Comparison of ENCODE assay signal across 2 cellular contexts in genomic region chr11:86816251-86816726, GRCh38.
A peak's percentile ranks its signal among the peaks of the same experiment; 100 is the strongest.
TF ChIP-seq lines count a peak whose summit lies in the region.

No MANE protein-coding gene starts in this region.

TF ChIP-seq in liver, 16 proteins besides CTCF, POLR2A, EP300 and RAD21 (continued from another document):
- TF ChIP-seq ATF3 (IDR thresholded peaks at IDR 0.05) (no peak), YY1 (IDR thresholded peaks at IDR 0.05) (no peak), NR2F2 (IDR thresholded peaks at IDR 0.05) (no peak), RXRA (IDR thresholded peaks at IDR 0.05) (peak in 1 of 2 donors; percentile 24), REST (IDR thresholded peaks at IDR 0.05) (no peak), TAF1 (conservative IDR thresholded peaks at IDR 0.05) (no peak), FOXA1 (IDR thresholded peaks at IDR 0.05) (no peak), MAX (IDR thresholded peaks at IDR 0.05) (no peak), JUND (IDR thresholded peaks at IDR 0.05) (peak; percentile 50 to 55), HNF4G (IDR thresholded peaks at IDR 0.05) (no peak), ZBTB33 (IDR thresholded peaks at IDR 0.05) (no peak), SP1 (IDR thresholded peaks at IDR 0.05) (no peak), GABPA (IDR thresholded peaks at IDR 0.05 in 1 of 2, conservative IDR thresholded peaks at IDR 0.05 in 1 of 2) (no peak)

TF ChIP-seq in HepG2, 621 proteins besides CTCF, POLR2A, EP300 and RAD21 (continued from another document):
- TF ChIP-seq AKNA (CRISPR knock-in tag; IDR thresholded peaks at IDR 0.05; ENCODE audit: borderline replicate concordance) = no peak
- TF ChIP-seq ZNF781 (CRISPR knock-in tag; IDR thresholded peaks at IDR 0.05; ENCODE audit: borderline replicate concordance, not compliant biosample characterization) = no peak
- no peak for TF ChIP-seq RAD51 (IDR thresholded peaks at IDR 0.05; ENCODE audit: borderline replicate concordance)
- no peak for TF ChIP-seq HMG20B (CRISPR knock-in tag; conservative IDR thresholded peaks at IDR 0.05)
- no peak for TF ChIP-seq NR2F1 (CRISPR knock-in tag; IDR thresholded peaks at IDR 0.05)
- no peak for TF ChIP-seq STAT6 (CRISPR knock-in tag; IDR thresholded peaks at IDR 0.05; ENCODE audit: borderline replicate concordance)
- TF ChIP-seq FUBP1 (CRISPR knock-in tag; IDR thresholded peaks at IDR 0.05; ENCODE audit: borderline replicate concordance) = no peak
- TF ChIP-seq ARID3A (IDR thresholded peaks at IDR 0.05; ENCODE audit: low read depth, low read length) = no peak
- no peak for TF ChIP-seq ZNF816 (CRISPR knock-in tag; IDR thresholded peaks at IDR 0.05; ENCODE audit: borderline replicate concordance)
- TF ChIP-seq NCOA2 (CRISPR knock-in tag; IDR thresholded peaks at IDR 0.05) = no peak
- no peak for TF ChIP-seq ZNF280B (CRISPR knock-in tag; IDR thresholded peaks at IDR 0.05; ENCODE audit: borderline replicate concordance)
- no peak for TF ChIP-seq GPBP1L1 (CRISPR knock-in tag; IDR thresholded peaks at IDR 0.05)
- TF ChIP-seq KLF15 (CRISPR knock-in tag; IDR thresholded peaks at IDR 0.05; ENCODE audit: borderline replicate concordance) = no peak
- TF ChIP-seq ARID5B (CRISPR knock-in tag; IDR thresholded peaks at IDR 0.05) = no peak
- no peak for TF ChIP-seq HOXA7 (CRISPR knock-in tag; IDR thresholded peaks at IDR 0.05)
- TF ChIP-seq THRA (CRISPR knock-in tag; IDR thresholded peaks at IDR 0.05; ENCODE audit: borderline replicate concordance) = no peak
